8 cellular contexts compared by ENCODE assay signal in the genomic region with DNA sequence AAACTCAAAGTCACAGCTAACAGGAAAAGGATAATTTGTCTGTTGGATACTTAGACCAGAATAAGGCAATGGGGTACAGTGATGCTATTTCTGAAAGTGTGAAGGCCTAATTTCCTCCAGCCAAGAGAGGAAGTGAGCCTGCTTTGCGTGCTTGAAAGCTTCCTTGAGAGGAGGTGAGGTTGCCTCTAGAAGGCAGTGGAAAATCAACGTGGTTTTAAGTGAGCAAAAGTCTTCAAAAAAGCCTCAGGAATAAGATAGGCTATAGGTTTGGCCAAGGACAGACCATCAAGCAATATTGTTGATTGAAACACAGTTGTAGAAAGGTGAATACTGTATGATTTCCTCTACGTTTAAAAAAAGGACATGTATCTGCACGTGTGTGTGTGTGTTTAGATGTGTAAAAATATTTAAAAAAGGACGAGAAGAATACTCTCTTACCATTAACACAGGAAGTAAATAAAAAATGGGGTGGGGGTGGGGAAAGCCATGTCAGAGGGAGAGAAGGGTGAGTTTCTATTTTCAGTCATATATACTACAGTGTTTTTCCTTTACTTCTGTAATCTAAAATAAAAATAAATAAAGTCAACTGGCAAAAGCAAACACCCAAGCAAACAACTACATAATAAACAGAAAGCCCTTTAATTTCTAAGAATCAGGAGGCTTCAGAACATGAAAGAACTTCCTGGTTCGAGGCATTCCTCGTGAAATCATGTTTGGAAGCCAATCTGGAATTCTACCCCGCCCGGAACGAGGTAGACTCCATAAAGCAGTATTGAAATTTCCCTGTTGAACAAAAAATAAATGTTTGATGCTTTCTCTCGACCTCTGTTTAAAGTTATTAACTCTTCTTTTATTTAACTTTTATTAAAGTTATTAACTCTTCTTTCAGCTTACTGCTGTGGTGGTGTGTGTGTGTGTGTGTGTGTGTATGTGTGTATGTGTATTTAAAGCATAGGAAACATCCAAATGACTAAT.
DNase-seq lines count a peak whose midpoint lies in the region; ATAC-seq and TF ChIP-seq lines count a peak whose summit lies in the region.

No MANE protein-coding gene starts in this region.

- no peaks in the 10 kb centered on the region for H3K36me3 ChIP-seq in OCI-LY7 (ENCODE audit: insufficient read depth, low read length)
- no peaks in the 10 kb centered on the region for H3K36me3 ChIP-seq in breast epithelium
- H3K36me3 ChIP-seq in neural cell (ENCODE audit: insufficient read depth, low read length), result no peaks in the 10 kb centered on the region

- H3K27me3 ChIP-seq in breast epithelium (no peaks in the 10 kb centered on the region), neural cell (ENCODE audit: insufficient read depth, low read depth, low read length) (no peaks in the 10 kb centered on the region), dorsolateral prefrontal cortex (no peaks in the 10 kb centered on the region)

- DNase-seq in NCI-H526 (lab: John Stamatoyannopoulos, UW) (peak; percentile 48 to 58), NCI-H526 treated with DMSO at 0.1 percent for 48 hours (lab: John Stamatoyannopoulos, UW) (no peak), OCI-LY7 (ENCODE audit: low spot score) (peak; percentile 86), breast epithelium (ENCODE audit: low spot score in 2 of 2) (no peak), dorsolateral prefrontal cortex (no peak), SHP77 (lab: John Stamatoyannopoulos, UW) (no peak)

- peak; percentile 75 for ATAC-seq in HG02763 (IDR thresholded peaks at IDR 0.05; ENCODE audit: unreplicated experiment)

- H3K9me3 ChIP-seq in OCI-LY7 (ENCODE audit: low read length) (no peaks in the 10 kb centered on the region), breast epithelium (no peaks in the 10 kb centered on the region), neural cell (ENCODE audit: low read length) (no peaks in the 10 kb centered on the region)

- no TSS peak for BruUV-seq in OCI-LY7 (replicated peaks; lab: Mats Ljungman, UMichigan)

- CTCF ChIA-PET in OCI-LY7 (lab: Charles Lee; ENCODE audit: unreplicated experiment), result interaction anchor here (0.8 kb wide), 1 partner anchor 15 kb away, joined by 3 read pairs; no protein-coding TSS in a partner anchor

- H3K4me3 ChIP-seq in OCI-LY7 (ENCODE audit: low read depth, low read length, poor library complexity, severe bottlenecking) (peak overlapping the region; percentile 27), breast epithelium (no peak overlapping the region), neural cell (ENCODE audit: low read length) (peak overlapping the region; percentile 21), dorsolateral prefrontal cortex (peak overlapping the region in 9 of 59 donors; percentile 0 to 39 (median 12))

- TF ChIP-seq CTCF in OCI-LY7 (conservative IDR thresholded peaks at IDR 0.05; ENCODE audit: low read length), result 0 out of 2 replicates have a peak, but pooled peaks have one; percentile 16
- TF ChIP-seq CTCF in breast epithelium (IDR thresholded peaks at IDR 0.05), result no peak
- TF ChIP-seq CTCF in neural cell (IDR thresholded peaks at IDR 0.05; ENCODE audit: poor library complexity, severe bottlenecking), result no peak
- no peak for TF ChIP-seq CTCF in dorsolateral prefrontal cortex (IDR thresholded peaks at IDR 0.05 in 54 of 56, conservative IDR thresholded peaks at IDR 0.05 in 2 of 56; ENCODE audit: low read depth in 1 of 56, partially characterized antibody in 56 of 56)

- peak overlapping the region; percentile 74; the same call in 1 of the 2 replicates for H2AFZ ChIP-seq in OCI-LY7 (ENCODE audit: low read length)
- H2AFZ ChIP-seq in neural cell (ENCODE audit: low read depth, low read length), result peak overlapping the region; percentile 13

- intact Hi-C loops in OCI-LY7 (cut with micrococcal nuclease; ENCODE audit: unreplicated experiment) (loop anchor here (2.0 to 5.0 kb wide), 4 partner anchors 76 to 169 kb away; no protein-coding TSS in a partner anchor), breast epithelium (cut with DNase I; ENCODE audit: low total_unique reads) (no loop called here), dorsolateral prefrontal cortex (cut with DNase I) (loop anchor here in 1 of 2 donors (10.0 kb wide), 2 partner anchors 157 to 163 kb away; a partner anchor contains a TSS)

- no peak for TF ChIP-seq EP300 in neural cell (conservative IDR thresholded peaks at IDR 0.05; ENCODE audit: poor library complexity, severe bottlenecking)

- H4K20me1 ChIP-seq in OCI-LY7 (ENCODE audit: insufficient read depth, low read length) (no peaks in the 10 kb centered on the region), neural cell (ENCODE audit: insufficient read depth) (no peaks in the 10 kb centered on the region)

- TF ChIP-seq POLR2A in breast epithelium (IDR thresholded peaks at IDR 0.05), result no peak

- H3K79me2 ChIP-seq in OCI-LY7 (ENCODE audit: insufficient read depth, low read depth, low read length) (no peaks in the 10 kb centered on the region), neural cell (replicated peaks; ENCODE audit: insufficient read depth, low read length) (no peaks in the 10 kb centered on the region)

- no peak for TF ChIP-seq RAD21 in neural cell (conservative IDR thresholded peaks at IDR 0.05)

- H3K27ac ChIP-seq in OCI-LY7 (ENCODE audit: low read depth, low read length, poor library complexity, severe bottlenecking) (peak overlapping the region; percentile 73), breast epithelium (peak overlapping the region; percentile 65 to 68), neural cell (ENCODE audit: low read length) (peak overlapping the region; percentile 58), dorsolateral prefrontal cortex (peak overlapping the region in 20 of 59 donors; percentile 0 to 54 (median 20))

- H3K4me2 ChIP-seq in OCI-LY7 (ENCODE audit: low read length), result peak overlapping the region; percentile 73
- H3K4me2 ChIP-seq in neural cell (ENCODE audit: low read length), result no peak overlapping the region

- peak overlapping the region; percentile 43 for H3K9ac ChIP-seq in neural cell (ENCODE audit: low read length)

- POLR2A ChIA-PET in OCI-LY7 (lab: Charles Lee), result interaction anchor here (0.6 to 4.4 kb wide), 9 partner anchors 10 to 184 kb away, joined by 3 to 21 read pairs (median 4); no protein-coding TSS in a partner anchor

- no peaks in the 10 kb centered on the region for H3F3A ChIP-seq in neural cell (ENCODE audit: insufficient read depth, low read length, poor library complexity, severe bottlenecking)

- H3K9me2 ChIP-seq in OCI-LY7 (ENCODE audit: insufficient read depth, low read length) (no peaks in the 10 kb centered on the region), neural cell (ENCODE audit: insufficient read depth, low read length) (no peaks in the 10 kb centered on the region)

- H3K4me1 ChIP-seq in OCI-LY7 (ENCODE audit: insufficient read depth, low read length, poor library complexity, severe bottlenecking) (peaks cover 56% of the 10 kb centered on the region), breast epithelium (peaks cover 0 to 4% of the 10 kb centered on the region in 2 donors)

TF ChIP-seq in neural cell, 6 proteins besides CTCF, POLR2A, EP300 and RAD21:
- TF ChIP-seq TAF1 (IDR thresholded peaks at IDR 0.05; ENCODE audit: low read depth) (no peak), POLR2AphosphoS5 (IDR thresholded peaks at IDR 0.05) (no peak), SMC3 (conservative IDR thresholded peaks at IDR 0.05; ENCODE audit: poor library complexity) (no peak), MXI1 (conservative IDR thresholded peaks at IDR 0.05; ENCODE audit: poor library complexity, severe bottlenecking) (no peak)
- TF ChIP-seq, protein P1, sequence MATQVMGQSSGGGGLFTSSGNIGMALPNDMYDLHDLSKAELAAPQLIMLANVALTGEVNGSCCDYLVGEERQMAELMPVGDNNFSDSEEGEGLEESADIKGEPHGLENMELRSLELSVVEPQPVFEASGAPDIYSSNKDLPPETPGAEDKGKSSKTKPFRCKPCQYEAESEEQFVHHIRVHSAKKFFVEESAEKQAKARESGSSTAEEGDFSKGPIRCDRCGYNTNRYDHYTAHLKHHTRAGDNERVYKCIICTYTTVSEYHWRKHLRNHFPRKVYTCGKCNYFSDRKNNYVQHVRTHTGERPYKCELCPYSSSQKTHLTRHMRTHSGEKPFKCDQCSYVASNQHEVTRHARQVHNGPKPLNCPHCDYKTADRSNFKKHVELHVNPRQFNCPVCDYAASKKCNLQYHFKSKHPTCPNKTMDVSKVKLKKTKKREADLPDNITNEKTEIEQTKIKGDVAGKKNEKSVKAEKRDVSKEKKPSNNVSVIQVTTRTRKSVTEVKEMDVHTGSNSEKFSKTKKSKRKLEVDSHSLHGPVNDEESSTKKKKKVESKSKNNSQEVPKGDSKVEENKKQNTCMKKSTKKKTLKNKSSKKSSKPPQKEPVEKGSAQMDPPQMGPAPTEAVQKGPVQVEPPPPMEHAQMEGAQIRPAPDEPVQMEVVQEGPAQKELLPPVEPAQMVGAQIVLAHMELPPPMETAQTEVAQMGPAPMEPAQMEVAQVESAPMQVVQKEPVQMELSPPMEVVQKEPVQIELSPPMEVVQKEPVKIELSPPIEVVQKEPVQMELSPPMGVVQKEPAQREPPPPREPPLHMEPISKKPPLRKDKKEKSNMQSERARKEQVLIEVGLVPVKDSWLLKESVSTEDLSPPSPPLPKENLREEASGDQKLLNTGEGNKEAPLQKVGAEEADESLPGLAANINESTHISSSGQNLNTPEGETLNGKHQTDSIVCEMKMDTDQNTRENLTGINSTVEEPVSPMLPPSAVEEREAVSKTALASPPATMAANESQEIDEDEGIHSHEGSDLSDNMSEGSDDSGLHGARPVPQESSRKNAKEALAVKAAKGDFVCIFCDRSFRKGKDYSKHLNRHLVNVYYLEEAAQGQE (IDR thresholded peaks at IDR 0.05; ENCODE audit: borderline replicate concordance), result no peak

Comparison
In these comparisons a context has a peak if more than half of its experiments do, and no peak if none do; other contexts are left out.
1. DNase-seq: peak in NCI-H526 (2 of 2) and OCI-LY7 (single experiment); none in NCI-H526 treated with DMSO at 0.1 percent for 48 hours (single experiment), breast epithelium (0 of 2), dorsolateral prefrontal cortex (0 of 10) and SHP77 (0 of 2).
2. H3K4me3 ChIP-seq: peak in OCI-LY7 (single experiment) and neural cell (single experiment); none in breast epithelium (0 of 3).